1 cellular context compared by ENCODE assay signal in the genomic region with DNA sequence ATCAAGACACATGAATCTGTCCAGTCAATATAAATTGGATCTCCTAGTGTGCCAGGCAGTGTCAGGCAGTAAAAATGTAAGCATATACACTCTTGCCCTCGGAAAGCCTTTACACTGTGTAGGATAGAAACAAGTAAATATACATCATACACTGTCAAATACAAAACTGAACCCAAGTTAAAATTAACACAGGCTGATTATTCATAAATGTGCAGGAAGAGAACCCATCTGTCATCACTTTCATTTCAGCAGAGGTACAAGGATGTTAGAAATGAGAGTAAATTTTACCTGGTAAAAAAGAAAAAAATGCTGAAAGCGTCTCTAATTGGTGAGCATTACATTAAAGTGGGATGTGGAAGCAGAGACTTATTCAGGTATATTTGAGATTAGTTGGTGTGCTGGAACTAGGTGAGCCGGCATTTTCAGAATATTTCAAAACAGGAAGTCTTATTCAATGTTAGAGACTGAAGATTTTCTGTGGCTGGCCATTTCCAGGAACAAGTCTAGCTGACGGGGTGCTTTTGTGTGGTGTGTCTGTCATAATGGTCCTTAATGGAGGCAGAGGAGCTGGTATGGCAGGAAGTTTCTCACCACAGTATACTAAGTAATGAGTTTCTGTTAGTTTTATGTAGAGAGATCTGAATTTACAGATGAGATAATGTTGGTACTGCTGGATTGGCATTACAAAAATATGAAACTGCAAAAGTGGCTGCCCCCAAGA.
TF ChIP-seq lines count a peak whose summit lies in the region.

No MANE protein-coding gene starts in this region.

TF ChIP-seq in endothelial cell of umbilical vein, 7 proteins besides CTCF, POLR2A, EP300 and RAD21:
- TF ChIP-seq GATA2 (IDR thresholded peaks at IDR 0.05; ENCODE audit: insufficient read depth, insufficient read length, low read depth, low read length) = no peak
- TF ChIP-seq MYC (IDR thresholded peaks at IDR 0.05; ENCODE audit: low read depth, low read length) = no peak
- TF ChIP-seq, protein P1, sequence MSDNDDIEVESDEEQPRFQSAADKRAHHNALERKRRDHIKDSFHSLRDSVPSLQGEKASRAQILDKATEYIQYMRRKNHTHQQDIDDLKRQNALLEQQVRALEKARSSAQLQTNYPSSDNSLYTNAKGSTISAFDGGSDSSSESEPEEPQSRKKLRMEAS (IDR thresholded peaks at IDR 0.05; ENCODE audit: insufficient read depth, insufficient read length) = no peak
